ENCODE assay signal across 9 cellular contexts in the genomic region with DNA sequence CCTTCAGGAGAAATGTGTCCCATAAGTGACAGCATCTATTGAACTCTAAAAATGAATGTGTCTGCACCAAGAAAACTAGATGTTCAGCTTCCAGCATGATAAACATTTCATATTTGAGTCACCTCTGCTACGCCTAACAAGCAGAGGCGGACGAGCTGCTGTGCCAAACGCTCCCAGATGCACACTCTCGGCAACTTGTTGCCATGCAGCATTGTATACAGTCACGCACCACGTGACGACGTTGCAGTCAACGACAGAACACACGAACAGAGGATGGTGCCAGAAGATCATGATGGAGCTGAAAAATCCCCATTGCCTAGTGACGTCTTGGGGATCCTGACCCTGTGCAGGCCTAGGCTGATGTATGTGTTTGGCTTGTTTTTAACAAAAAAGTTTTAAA.
DNase-seq lines count a peak whose midpoint lies in the region; TF ChIP-seq lines count a peak whose summit lies in the region.
"Had no signal": no experiment of that assay in that cellular context is flagged by ENCODE, and none has a peak within 500 bp of the region (broad histone marks: within the 10 kb centered on the region; RNA-seq: fewer than 3 reads in every experiment).

No MANE protein-coding gene starts in this region.

- peaks cover 70% of the 10 kb centered on the region for H3K4me1 Mint-ChIP-seq in nephron progenitor cell
- peaks cover 34% of the 10 kb centered on the region for H3K4me1 Mint-ChIP-seq in mesothelial cell of epicardium
- H3K4me1 Mint-ChIP-seq in type B pancreatic cell (ENCODE audit: unreplicated experiment), result peaks cover 48% of the 10 kb centered on the region

- no peak overlapping the region for H3K4me3 ChIP-seq in LNCaP clone FGC (ENCODE audit: low read depth, low read length)

- H3K36me3 Mint-ChIP-seq in nephron progenitor cell (ENCODE audit: low read depth) (peaks cover 7% of the 10 kb centered on the region), mesothelial cell of epicardium (no peaks in the 10 kb centered on the region), type B pancreatic cell (peaks cover 3% of the 10 kb centered on the region)

- H3K27ac Mint-ChIP-seq in nephron progenitor cell (peak overlapping the region; percentile 27), mesothelial cell of epicardium (no peak overlapping the region), type B pancreatic cell (no peak overlapping the region)

- no peak overlapping the region for H3K4me3 Mint-ChIP-seq in nephron progenitor cell
- H3K4me3 Mint-ChIP-seq in mesothelial cell of epicardium, result no peak overlapping the region
- no peak overlapping the region for H3K4me3 Mint-ChIP-seq in type B pancreatic cell

- H3K27me3 Mint-ChIP-seq in nephron progenitor cell (ENCODE audit: low read depth, poor library complexity) (no peaks in the 10 kb centered on the region), mesothelial cell of epicardium (ENCODE audit: low read depth) (no peaks in the 10 kb centered on the region), type B pancreatic cell (peaks cover 5% of the 10 kb centered on the region)

- H3K9me3 Mint-ChIP-seq in nephron progenitor cell (no peaks in the 10 kb centered on the region), mesothelial cell of epicardium (peaks cover 3% of the 10 kb centered on the region), type B pancreatic cell (no peaks in the 10 kb centered on the region)

- DNase-seq in EH (ENCODE audit: low read depth), result peak; percentile 24
- DNase-seq in LNCaP clone FGC (ENCODE audit: low read depth), result peak; percentile 78
- peak in 38 of 58 donors; percentile 11 to 74 (median 40) for DNase-seq in anterior cingulate cortex (lab: John Stamatoyannopoulos, UW)
- no peak for DNase-seq in nephron progenitor cell
- DNase-seq in CD1c-positive myeloid dendritic cell (ENCODE audit: extremely low spot score), result no peak
- no peak for DNase-seq in mesothelial cell of epicardium (ENCODE audit: low spot score in 2 of 2, unreplicated experiment in 2 of 2)
- DNase-seq in type B pancreatic cell (ENCODE audit: extremely low spot score, unreplicated experiment), result no peak
- no peak for DNase-seq in SKM-1 treated with dmso at 0.1 percent for 144 hours (lab: John Stamatoyannopoulos, UW; ENCODE audit: unreplicated experiment)
- DNase-seq: RPMI8226 had no signal

- TF ChIP-seq CTCF in LNCaP clone FGC (IDR thresholded peaks at IDR 0.05; ENCODE audit: control insufficient read depth, extremely low read depth, insufficient read depth) (peak; percentile 43), nephron progenitor cell (IDR thresholded peaks at IDR 0.05) (no peak), mesothelial cell of epicardium (IDR thresholded peaks at IDR 0.05; ENCODE audit: unreplicated experiment) (no peak), type B pancreatic cell (conservative IDR thresholded peaks at IDR 0.05) (no peak)

Comparison
In these comparisons a context has a peak if more than half of its experiments do, and no peak if none do; other contexts are left out.
1. DNase-seq: peak in EH (single experiment), LNCaP clone FGC (single experiment) and anterior cingulate cortex (38 of 58); none in nephron progenitor cell (single experiment), CD1c-positive myeloid dendritic cell (single experiment), mesothelial cell of epicardium (0 of 2), type B pancreatic cell (single experiment) and SKM-1 treated with dmso at 0.1 percent for 144 hours (single experiment).